In genomic region chr22:17213976-17214375, GRCh38 we compare ENCODE assay signal across 7 cellular contexts. TPM values are rescaled to one million over a fixed set of nuclear protein-coding genes. Genes with fewer than 3 reads are reported as not detected.
DNase-seq lines count a peak whose midpoint lies in the region; ATAC-seq and TF ChIP-seq lines count a peak whose summit lies in the region.

No MANE protein-coding gene starts in this region.

- DNase-seq in GM23338 (ENCODE audit: low spot score) (peak; percentile 79), RKO (ENCODE audit: low spot score) (peak; percentile 11), astrocyte of the cerebellum (ENCODE audit: low read depth) (no peak), tibial nerve (ENCODE audit: low spot score in 2 of 2) (peak in 1 of 2 donors; percentile 51), DMS153 (lab: John Stamatoyannopoulos, UW) (no peak), AG08396 (ENCODE audit: low spot score) (no peak)

- H3K27ac ChIP-seq in GM23338 (ENCODE audit: low read depth) (no peak overlapping the region), liver (ENCODE audit: low read depth in 1 of 2, low read length in 2 of 2) (no peak overlapping the region), tibial nerve (no peak overlapping the region)

- H3K9me3 Mint-ChIP-seq in GM23338 = no peaks in the 10 kb centered on the region

- H3K4me3 Mint-ChIP-seq in GM23338 = no peak overlapping the region

- H3K36me3 ChIP-seq in GM23338 (ENCODE audit: insufficient read depth) (no peaks in the 10 kb centered on the region), liver (ENCODE audit: control insufficient read depth in 4 of 4, insufficient read depth in 3 of 4, low read depth in 1 of 4, low read length in 3 of 4) (no peaks in the 10 kb centered on the region), tibial nerve (no peaks in the 10 kb centered on the region)

- no peaks in the 10 kb centered on the region for H4K20me1 ChIP-seq in GM23338 (replicated peaks; ENCODE audit: insufficient read depth)

- no peaks in the 10 kb centered on the region for H3K79me2 ChIP-seq in GM23338 (replicated peaks; ENCODE audit: insufficient read depth)

- no peak for TF ChIP-seq EP300 in tibial nerve (IDR thresholded peaks at IDR 0.05)

- no peak overlapping the region for H3K4me2 ChIP-seq in GM23338

- peaks cover 43% of the 10 kb centered on the region for H3K4me1 Mint-ChIP-seq in GM23338

- TF ChIP-seq CTCF in GM23338 (conservative IDR thresholded peaks at IDR 0.05; ENCODE audit: low read depth in 2 of 2) (peak; percentile 67 to 71), astrocyte of the cerebellum (IDR thresholded peaks at IDR 0.05; ENCODE audit: low read depth, low read length, missing control alignments) (peak; percentile 41), liver (IDR thresholded peaks at IDR 0.05; ENCODE audit: low read depth, low read length, missing input control) (peak; percentile 72), tibial nerve (IDR thresholded peaks at IDR 0.05) (peak in 4 of 5 experiments; percentile 13 to 24 (median 20))

- WGBS in liver = 43% methylated on average over 7 of the region's 7 CpGs
- 44 to 50% methylated on average over 7 of the region's 7 CpGs for WGBS in tibial nerve, 2 donors

- H3K27me3 Mint-ChIP-seq in GM23338 (ENCODE audit: insufficient read depth, low read depth, poor library complexity) = peaks cover 3% of the 10 kb centered on the region

- H3F3A ChIP-seq in GM23338 (replicated peaks; ENCODE audit: low read depth) = peaks cover 2% of the 10 kb centered on the region; the same call in 1 of the 2 replicates

- ATAC-seq in GM23338 = peak; percentile 77

- TF ChIP-seq POLR2A in tibial nerve (IDR thresholded peaks at IDR 0.05) = no peak

- no peaks in the 10 kb centered on the region for H3K36me3 Mint-ChIP-seq in GM23338 (ENCODE audit: low read depth)

- H3K27ac Mint-ChIP-seq in GM23338 = no peak overlapping the region

- H3K9ac ChIP-seq in liver (ENCODE audit: low read depth in 1 of 2, low read length in 2 of 2) = no peak overlapping the region

- in situ Hi-C loops in astrocyte of the cerebellum (cut with HindIII; ENCODE audit: low sequenced_read_pairs) = no loop called here

- no peak overlapping the region for H2AFZ ChIP-seq in GM23338

- H3K9me2 ChIP-seq in GM23338 (ENCODE audit: insufficient read depth) = no peaks in the 10 kb centered on the region

- H3K4me3 ChIP-seq in GM23338 (no peak overlapping the region), astrocyte of the cerebellum (ENCODE audit: low read depth, low read length) (no peak overlapping the region), liver (ENCODE audit: low read depth in 1 of 3, low read length in 3 of 3) (no peak overlapping the region), tibial nerve (no peak overlapping the region)

- peak; percentile 72 to 83 for TF ChIP-seq RAD21 in liver (IDR thresholded peaks at IDR 0.05)

- H3K4me1 ChIP-seq in GM23338 (ENCODE audit: insufficient read depth) (peaks cover 33% of the 10 kb centered on the region), liver (ENCODE audit: control insufficient read depth in 4 of 4, insufficient read depth in 4 of 4, low read length in 3 of 4) (no peaks in the 10 kb centered on the region), tibial nerve (no peaks in the 10 kb centered on the region)

- no peaks in the 10 kb centered on the region for H3K27me3 ChIP-seq in GM23338 (ENCODE audit: insufficient read depth)
- H3K27me3 ChIP-seq in liver (ENCODE audit: control insufficient read depth in 4 of 4, insufficient read depth in 4 of 4, low read length in 3 of 4) = no peaks in the 10 kb centered on the region
- no peaks in the 10 kb centered on the region for H3K27me3 ChIP-seq in tibial nerve

- no peaks in the 10 kb centered on the region for H3K9me3 ChIP-seq in liver (ENCODE audit: control insufficient read depth in 4 of 4, low read length in 3 of 4)
- H3K9me3 ChIP-seq in tibial nerve = no peaks in the 10 kb centered on the region

TF ChIP-seq in GM23338, 12 proteins besides CTCF, POLR2A, EP300 and RAD21:
- TF ChIP-seq REST (IDR thresholded peaks at IDR 0.05; ENCODE audit: unreplicated experiment) (no peak), POLR2AphosphoS5 (IDR thresholded peaks at IDR 0.05; ENCODE audit: low read depth) (no peak), CREB1 (CRISPR knock-in tag; IDR thresholded peaks at IDR 0.05; ENCODE audit: low read depth) (no peak)
TF ChIP-seq in GM23338: peak in this region for 0.

TF ChIP-seq in liver, 16 proteins besides CTCF, POLR2A, EP300 and RAD21:
- TF ChIP-seq YY1 (IDR thresholded peaks at IDR 0.05) (no peak), FOXA2 (IDR thresholded peaks at IDR 0.05) (no peak), FOXA1 (IDR thresholded peaks at IDR 0.05) (no peak), TAF1 (conservative IDR thresholded peaks at IDR 0.05) (no peak), HNF4G (IDR thresholded peaks at IDR 0.05) (no peak), REST (IDR thresholded peaks at IDR 0.05) (no peak), ZBTB33 (IDR thresholded peaks at IDR 0.05) (no peak), SP1 (IDR thresholded peaks at IDR 0.05) (no peak), EGR1 (IDR thresholded peaks at IDR 0.05; ENCODE audit: low read depth in 2 of 2) (no peak), NR2F2 (IDR thresholded peaks at IDR 0.05) (no peak), ATF3 (IDR thresholded peaks at IDR 0.05) (no peak), GABPA (IDR thresholded peaks at IDR 0.05 in 1 of 2, conservative IDR thresholded peaks at IDR 0.05 in 1 of 2) (no peak)

RNA-seq across cellular contexts. Expression of gene ADA2, which starts 5.3 kb away (rescaled TPM):
- total RNA-seq in GM23338 (2014; rRNA removed; shearing (Covaris generic)) = 29.3 and 42.6 TPM in 2 replicates
- 10.7 and 11.2 TPM in 2 replicates for polyA plus RNA-seq in GM23338 (2016; fragmentation: Nextera tagmentation; extraction: Ambion mirVana)
- 10 to 100 TPM in 1 of 2 donors, 1 to 10 TPM in 1; 8.7 to 18.7 TPM for total RNA-seq in liver
- 1 to 10 TPM; 3.2 to 9.6 TPM for polyA plus RNA-seq in liver
- total RNA-seq in tibial nerve = 10 to 100 TPM in 3 of 4 donors, 1 to 10 TPM in 1; 8.6 to 15.6 (median 13.2) TPM

RNA-seq across cellular contexts. Expression of gene HDHD5, which starts 54.9 kb away (rescaled TPM):
- total RNA-seq in GM23338 (2014; rRNA removed; shearing (Covaris generic)) = 102 and 116 TPM in 2 replicates
- 54.9 and 70.0 TPM in 2 replicates for polyA plus RNA-seq in GM23338 (2016; fragmentation: Nextera tagmentation; extraction: Ambion mirVana)
- 10 to 100 TPM; 13.2 to 38.2 TPM for total RNA-seq in liver
- 10 to 100 TPM; 33.5 to 46.1 TPM for polyA plus RNA-seq in liver
- 10 to 100 TPM; 34.7 to 51.3 (median 44.3) TPM for total RNA-seq in tibial nerve

Comparison
In these comparisons a context has a peak if more than half of its experiments do, and no peak if none do; other contexts are left out.
1. DNase-seq: peak in GM23338 (single experiment) and RKO (single experiment); none in astrocyte of the cerebellum (single experiment), DMS153 (single experiment) and AG08396 (single experiment).
2. CTCF ChIP-seq: peak in every context shown above with its lines; median percentile 72 in liver; 69 in GM23338; 41 in astrocyte of the cerebellum; 20 in tibial nerve.